Comparison of ENCODE assay signal across 9 cellular contexts in genomic region chr9:137606734-137607138, GRCh38. TPM values are rescaled to one million over a fixed set of nuclear protein-coding genes. Genes with fewer than 3 reads are reported as not detected.
DNase-seq lines count a peak whose midpoint lies in the region; ATAC-seq and TF ChIP-seq lines count a peak whose summit lies in the region.
"Had no signal": no experiment of that assay in that cellular context is flagged by ENCODE, and none has a peak within 500 bp of the region (broad histone marks: within the 10 kb centered on the region; RNA-seq: fewer than 3 reads in every experiment).

No MANE protein-coding gene starts in this region.

- ATAC-seq in left cardiac atrium (no peak), HG02973 (IDR thresholded peaks at IDR 0.05; ENCODE audit: unreplicated experiment) (no peak), GM19328 (IDR thresholded peaks at IDR 0.05; ENCODE audit: unreplicated experiment) (no peak), sciatic nerve (no peak)

- H3K36me3 ChIP-seq in WERI-Rb-1 (no peaks in the 10 kb centered on the region), sigmoid colon (no peaks in the 10 kb centered on the region)

- H3K9me3 ChIP-seq in WERI-Rb-1 (ENCODE audit: severe bottlenecking): no peaks in the 10 kb centered on the region
- H3K9me3 ChIP-seq in sigmoid colon: no peaks in the 10 kb centered on the region

- no peak for TF ChIP-seq EP300 in sigmoid colon (IDR thresholded peaks at IDR 0.05)

- no peaks in the 10 kb centered on the region for H3K27me3 ChIP-seq in WERI-Rb-1 (ENCODE audit: insufficient read depth, low read depth, severe bottlenecking)
- H3K27me3 ChIP-seq in sigmoid colon: no peaks in the 10 kb centered on the region
- H3K27me3 ChIP-seq: SJSA1 had no signal

- no peak overlapping the region for H3K27ac ChIP-seq in WERI-Rb-1
- H3K27ac ChIP-seq in sigmoid colon: peak overlapping the region in 1 of 4 donors; percentile 83
- H3K27ac ChIP-seq: SJSA1 had no signal

- no peak for TF ChIP-seq CTCF in WERI-Rb-1 (IDR thresholded peaks at IDR 0.05; ENCODE audit: low read depth, low read length)
- no peak for TF ChIP-seq CTCF in sigmoid colon (IDR thresholded peaks at IDR 0.05)

- TF ChIP-seq POLR2A in sigmoid colon (IDR thresholded peaks at IDR 0.05): no peak

- WGBS in sigmoid colon, 2 donors: 10 to 45% methylated on average over 13 of the region's 13 CpGs

- H3K4me3 ChIP-seq in GM08714 (ENCODE audit: low read length): peak overlapping the region; percentile 91; the same call in 1 of the 2 replicates
- peak overlapping the region; percentile 42 for H3K4me3 ChIP-seq in WERI-Rb-1 (ENCODE audit: low read depth, low read length)
- peak overlapping the region; percentile 53 to 99 (median 84) for H3K4me3 ChIP-seq in sigmoid colon

- peaks cover 0 to 36% (median 25%) of the 10 kb centered on the region in 4 donors for H3K4me1 ChIP-seq in sigmoid colon

- DNase-seq in WERI-Rb-1 (no peak), left cardiac atrium (peak; percentile 44), sigmoid colon (no peak), sciatic nerve (ENCODE audit: low spot score) (no peak), SIG-M5 (lab: John Stamatoyannopoulos, UW) (no peak)

- intact Hi-C loops in left cardiac atrium (cut with DNase I) (no loop called here), sigmoid colon (cut with DNase I) (loop anchor here (5.0 to 10.0 kb wide), 2 partner anchors 54 to 152 kb away; partner anchors contain the start of genes MRPL41, NSMF and PNPLA7), sciatic nerve (cut with DNase I) (loop anchor here (1.0 kb wide), 1 partner anchor 23 kb away; no protein-coding TSS in a partner anchor)

RNA-seq across cellular contexts. Expression of gene ARRDC1, which starts 1.2 kb away (rescaled TPM):
- total RNA-seq in left cardiac atrium (10 to 100 TPM; 17.3 to 20.0 TPM), sigmoid colon (10 to 100 TPM; 12.5 to 26.3 (median 19.7) TPM), sciatic nerve (30.6 TPM)
- 100 to 1,000 TPM in 1 of 3 donors, 10 to 100 TPM in 2; 51.7 to 131 (median 71.4) TPM for polyA plus RNA-seq in sigmoid colon

RNA-seq across cellular contexts. Expression of gene EHMT1, which starts 12.1 kb away (rescaled TPM):
- 10 to 100 TPM; 31.9 to 38.1 TPM for total RNA-seq in left cardiac atrium
- total RNA-seq in sigmoid colon: 10 to 100 TPM; 60.4 to 91.4 (median 70.7) TPM
- polyA plus RNA-seq in sigmoid colon: 10 to 100 TPM; 19.2 to 54.9 (median 28.2) TPM
- 104 TPM for total RNA-seq in sciatic nerve

RNA-seq across cellular contexts. Expression of gene ZMYND19, which starts 16.4 kb away (rescaled TPM):
- 10 to 100 TPM in 1 of 2 donors, 1 to 10 TPM in 1; 9.4 to 12.2 TPM for total RNA-seq in left cardiac atrium
- total RNA-seq in sigmoid colon: 10 to 100 TPM in 2 of 4 donors, 1 to 10 TPM in 2; 7.2 to 13.0 (median 10.0) TPM
- polyA plus RNA-seq in sigmoid colon: 10 to 100 TPM in 1 of 3 donors, 1 to 10 TPM in 2; 5.4 to 17.8 (median 9.0) TPM
- total RNA-seq in sciatic nerve: 15.6 TPM

RNA-seq across cellular contexts. Expression of gene DPH7, which starts 28.0 kb away (rescaled TPM):
- total RNA-seq in left cardiac atrium (10 to 100 TPM; 18.4 to 21.4 TPM), sigmoid colon (10 to 100 TPM; 28.5 to 43.6 (median 29.0) TPM), sciatic nerve (33.1 TPM)
- polyA plus RNA-seq in sigmoid colon: 10 to 100 TPM in 2 of 3 donors, 1 to 10 TPM in 1; 6.5 to 29.0 (median 10.2) TPM

RNA-seq across cellular contexts. Expression of gene MRPL41, which starts 55.1 kb away (rescaled TPM):
- total RNA-seq in left cardiac atrium (100 to 1,000 TPM; 171 to 182 TPM), sigmoid colon (10 to 100 TPM; 38.5 to 73.1 (median 57.9) TPM), sciatic nerve (61.1 TPM)
- polyA plus RNA-seq in sigmoid colon: 100 to 1,000 TPM in 2 of 3 donors, 10 to 100 TPM in 1; 95.2 to 162 (median 132) TPM

Comparison
In these comparisons a context has a peak if more than half of its experiments do, and no peak if none do; other contexts are left out.
1. intact Hi-C loops: an anchor here in sigmoid colon (5.0 to 10.0 kb wide) and sciatic nerve (1.0 kb wide); none called in left cardiac atrium.